ENCODE assay signal across 9 cellular contexts in genomic region chr4:16199132-16199531, GRCh38. TPM values are rescaled to one million over a fixed set of nuclear protein-coding genes. Genes with fewer than 3 reads are reported as not detected.
DNase-seq lines count a peak whose midpoint lies in the region; ATAC-seq, FAIRE-seq and TF ChIP-seq lines count a peak whose summit lies in the region.
"Had no signal": no experiment of that assay in that cellular context is flagged by ENCODE, and none has a peak within 500 bp of the region (broad histone marks: within the 10 kb centered on the region; RNA-seq: fewer than 3 reads in every experiment).

No MANE protein-coding gene starts in this region.

- intact Hi-C loops in Right ventricle myocardium superior (cut with DNase I) (no loop called here), endothelial cell of umbilical vein (cut with micrococcal nuclease) (loop anchor here (1.0 to 10.0 kb wide), 3 partner anchors 116 to 724 kb away; no protein-coding TSS in a partner anchor)

- no peaks in the 10 kb centered on the region for H3K27me3 Mint-ChIP-seq in activated CD8-positive, alpha-beta memory T cell treated with anti-CD3 and anti-CD28 coated beads, Interleukin-2, amount 10 ng/mL, durations not matched to agents 7 days and 5 days
- H3K27me3 Mint-ChIP-seq in glutamatergic neuron (ENCODE audit: unreplicated experiment), result no peaks in the 10 kb centered on the region
- H3K27me3 Mint-ChIP-seq: naive B cell had no signal

- no peak overlapping the region for H3K4me3 Mint-ChIP-seq in activated CD8-positive, alpha-beta memory T cell treated with anti-CD3 and anti-CD28 coated beads, Interleukin-2, amount 10 ng/mL, durations not matched to agents 7 days and 5 days
- H3K4me3 Mint-ChIP-seq in glutamatergic neuron (ENCODE audit: unreplicated experiment), result no peak overlapping the region

- H3K9me3 Mint-ChIP-seq in activated CD8-positive, alpha-beta memory T cell treated with anti-CD3 and anti-CD28 coated beads, Interleukin-2, amount 10 ng/mL, durations not matched to agents 7 days and 5 days (ENCODE audit: low read depth), result no peaks in the 10 kb centered on the region
- no peaks in the 10 kb centered on the region for H3K9me3 Mint-ChIP-seq in glutamatergic neuron (ENCODE audit: unreplicated experiment)
- H3K9me3 Mint-ChIP-seq: naive B cell had no signal

- CTCF ChIA-PET in endothelial cell of umbilical vein (lab: Charles Lee), result interaction anchor here (0.7 to 4.2 kb wide), 26 partner anchors 9 to 1273 kb away, joined by 3 to 33 read pairs (median 5); partner anchors contain the start of gene TAPT1
- CTCF ChIA-PET in activated CD8-positive, alpha-beta memory T cell treated with anti-CD3 and anti-CD28 coated beads, Interleukin-2, amount 10 ng/mL, durations not matched to agents 7 days and 5 days (lab: Charles Lee), result interaction anchor here (0.8 to 1.5 kb wide), 10 partner anchors 9 to 176 kb away, joined by 3 to 5 read pairs (median 3); no protein-coding TSS in a partner anchor

- no peaks in the 10 kb centered on the region for H3K27me3 ChIP-seq in cardiac muscle cell
- H3K27me3 ChIP-seq in endothelial cell of umbilical vein (ENCODE audit: control insufficient read depth in 2 of 2, insufficient read depth in 2 of 2, low read length in 2 of 2), result no peaks in the 10 kb centered on the region
- no peaks in the 10 kb centered on the region for H3K27me3 ChIP-seq in thoracic aorta (replicated peaks; ENCODE audit: insufficient read depth)

- dilution Hi-C loops in endothelial cell of umbilical vein (cut with MboI; ENCODE audit: extremely low pct_ligation_motif_present, low sequenced_read_pairs), result no loop called here

- H3K36me3 Mint-ChIP-seq in activated CD8-positive, alpha-beta memory T cell treated with anti-CD3 and anti-CD28 coated beads, Interleukin-2, amount 10 ng/mL, durations not matched to agents 7 days and 5 days, result peaks cover 2% of the 10 kb centered on the region
- no peaks in the 10 kb centered on the region for H3K36me3 Mint-ChIP-seq in glutamatergic neuron (ENCODE audit: unreplicated experiment)
- H3K36me3 Mint-ChIP-seq: naive B cell had no signal

- H3K4me1 ChIP-seq in cardiac muscle cell (ENCODE audit: low read depth), result peaks cover 28% of the 10 kb centered on the region
- H3K4me1 ChIP-seq in endothelial cell of umbilical vein (ENCODE audit: control insufficient read depth, extremely low read depth, insufficient read depth, low read length), result peaks cover 24% of the 10 kb centered on the region
- H3K4me1 ChIP-seq in thoracic aorta (ENCODE audit: control insufficient read depth in 1 of 2, low read depth in 2 of 2), result peaks cover 9 to 59% of the 10 kb centered on the region in 2 donors

- H3K27ac ChIP-seq in cardiac muscle cell (no peak overlapping the region), endothelial cell of umbilical vein (ENCODE audit: insufficient read depth, low read depth, low read length) (no peak overlapping the region), thoracic aorta (no peak overlapping the region)

- H4K20me1 ChIP-seq in endothelial cell of umbilical vein (replicated peaks; ENCODE audit: control insufficient read depth, extremely low read depth, insufficient read depth, low read length), result no peaks in the 10 kb centered on the region

- FAIRE-seq in endothelial cell of umbilical vein (lab: Jason Lieb, UNC), result no peak

- no peak overlapping the region for H3K4me3 ChIP-seq in cardiac muscle cell
- no peak overlapping the region for H3K4me3 ChIP-seq in endothelial cell of umbilical vein (replicated peaks in 1 of 3; ENCODE audit: insufficient read depth in 1 of 3, low read depth in 1 of 3, low read length in 3 of 3)
- H3K4me3 ChIP-seq in thoracic aorta, result no peak overlapping the region

- no peak overlapping the region for H3K27ac Mint-ChIP-seq in activated CD8-positive, alpha-beta memory T cell treated with anti-CD3 and anti-CD28 coated beads, Interleukin-2, amount 10 ng/mL, durations not matched to agents 7 days and 5 days
- H3K27ac Mint-ChIP-seq in glutamatergic neuron (ENCODE audit: unreplicated experiment), result no peak overlapping the region

- H3K4me2 ChIP-seq in endothelial cell of umbilical vein (ENCODE audit: insufficient read depth, low read length), result no peak overlapping the region

- peaks cover 8% of the 10 kb centered on the region for H3K4me1 Mint-ChIP-seq in activated CD8-positive, alpha-beta memory T cell treated with anti-CD3 and anti-CD28 coated beads, Interleukin-2, amount 10 ng/mL, durations not matched to agents 7 days and 5 days
- H3K4me1 Mint-ChIP-seq in glutamatergic neuron (ENCODE audit: low read depth, unreplicated experiment), result peaks cover 17% of the 10 kb centered on the region

- BruUV-seq in endothelial cell of umbilical vein (replicated peaks; lab: Mats Ljungman, UMichigan), result no TSS peak

- TF ChIP-seq CTCF in cardiac muscle cell (IDR thresholded peaks at IDR 0.05; ENCODE audit: low read depth, low read length) (peak; percentile 45), endothelial cell of umbilical vein (IDR thresholded peaks at IDR 0.05; ENCODE audit: extremely low read depth in 1 of 2, insufficient read depth in 1 of 2, low read depth in 1 of 2, low read length in 2 of 2) (peak; percentile 10 to 12), thoracic aorta (IDR thresholded peaks at IDR 0.05) (peak; percentile 35), glutamatergic neuron (IDR thresholded peaks at IDR 0.05; ENCODE audit: partially characterized antibody, unreplicated experiment) (no peak)

- DNase-seq in cardiac muscle cell (ENCODE audit: low read depth in 1 of 2, low spot score in 1 of 2) (peak; percentile 20 to 55), Right ventricle myocardium superior (no peak), NCI-H748 treated with DMSO at 0.1 percent for 48 hours (lab: John Stamatoyannopoulos, UW) (peak; percentile 11), endothelial cell of umbilical vein (ENCODE audit: low read depth, low spot score) (peak; percentile 51), thoracic aorta (ENCODE audit: low spot score) (no peak), AG08396 (ENCODE audit: low spot score) (no peak), glutamatergic neuron (no peak)
- no peak for DNase-seq in activated CD8-positive, alpha-beta memory T cell treated with anti-CD3 and anti-CD28 coated beads, Interleukin-2, amount 10 ng/mL, durations not matched to agents 7 days and 5 days
- DNase-seq: naive B cell had no signal

- TF ChIP-seq POLR2A in endothelial cell of umbilical vein (IDR thresholded peaks at IDR 0.05; ENCODE audit: low read depth, low read length), result no peak

- no peaks in the 10 kb centered on the region for H3K79me2 ChIP-seq in endothelial cell of umbilical vein (ENCODE audit: control insufficient read depth, insufficient read depth, low read length)

- no peak overlapping the region for H3K9ac ChIP-seq in endothelial cell of umbilical vein (replicated peaks; ENCODE audit: extremely low read depth, insufficient read depth, low read length)

- ATAC-seq in Right ventricle myocardium superior (ENCODE audit: poor library complexity) (no peak), thoracic aorta (ENCODE audit: insufficient number of reproducible peaks, low FRiP score, low read depth) (no peak)
- no peak for ATAC-seq in activated CD8-positive, alpha-beta memory T cell treated with anti-CD3 and anti-CD28 coated beads, Interleukin-2, amount 10 ng/mL, durations not matched to agents 7 days and 5 days

- no peaks in the 10 kb centered on the region for H3K9me3 ChIP-seq in cardiac muscle cell (ENCODE audit: low read depth)
- H3K9me3 ChIP-seq in endothelial cell of umbilical vein (replicated peaks; ENCODE audit: control insufficient read depth, insufficient read depth, low read length), result no peaks in the 10 kb centered on the region
- H3K9me3 ChIP-seq in thoracic aorta, result no peaks in the 10 kb centered on the region

- H3K36me3 ChIP-seq in cardiac muscle cell (no peaks in the 10 kb centered on the region), endothelial cell of umbilical vein (ENCODE audit: control insufficient read depth in 2 of 2, extremely low read depth in 1 of 2, insufficient read depth in 2 of 2, low read length in 2 of 2) (no peaks in the 10 kb centered on the region), thoracic aorta (peaks cover 5% of the 10 kb centered on the region)

- H3K9me1 ChIP-seq in endothelial cell of umbilical vein (replicated peaks; ENCODE audit: control insufficient read depth, extremely low read depth, insufficient read depth, low read length), result no peaks in the 10 kb centered on the region

- no peak overlapping the region for H2AFZ ChIP-seq in endothelial cell of umbilical vein (ENCODE audit: low read depth, low read length)

- POLR2A ChIA-PET in endothelial cell of umbilical vein (lab: Charles Lee), result no interaction called here

TF ChIP-seq in endothelial cell of umbilical vein, 7 proteins besides CTCF, POLR2A, EP300 and RAD21:
- no peak for TF ChIP-seq GATA2 (IDR thresholded peaks at IDR 0.05; ENCODE audit: insufficient read depth, insufficient read length, low read depth, low read length)
- TF ChIP-seq POLR2AphosphoS5 (IDR thresholded peaks at IDR 0.05; ENCODE audit: insufficient read depth, low read depth, low read length), result no peak

RNA-seq across cellular contexts. Expression of gene TAPT1, which starts 27.1 kb away (rescaled TPM):
- total RNA-seq in cardiac muscle cell (7.5 and 9.8 TPM in 2 replicates), Right ventricle myocardium superior (39.5 TPM), endothelial cell of umbilical vein (17.5 and 19.9 TPM in 2 replicates), thoracic aorta (10 to 100 TPM; 34.4 to 36.0 TPM), glutamatergic neuron (ENCODE audit: unreplicated experiment) (28.9 TPM)
- polyA plus RNA-seq in cardiac muscle cell (16.9 and 25.7 TPM in 2 replicates), endothelial cell of umbilical vein (6.9 and 7.4 TPM in 2 replicates)
- polyA plus RNA-seq in endothelial cell of umbilical vein (2011; cell fraction: cytosol; rRNA removed), result 6.3 and 7.6 TPM in 2 replicates
- polyA plus RNA-seq in endothelial cell of umbilical vein (2011; cell fraction: nucleus; rRNA removed), result 25.5 and 25.8 TPM in 2 replicates
- polyA plus RNA-seq in endothelial cell of umbilical vein (2012), result 8.6 and 10.2 TPM in 2 replicates
- polyA minus RNA-seq in endothelial cell of umbilical vein, result 18.7 and 22.5 TPM in 2 replicates
- 8.2 TPM for polyA minus RNA-seq in endothelial cell of umbilical vein (2011; cell fraction: cytosol; rRNA and poly(A)+ RNA removed)
- 38.3 and 47.6 TPM in 2 replicates for polyA minus RNA-seq in endothelial cell of umbilical vein (2011; cell fraction: nucleus; rRNA and poly(A)+ RNA removed)
- 10 to 100 TPM; 34.4 to 37.5 TPM for total RNA-seq in activated CD8-positive, alpha-beta memory T cell treated with anti-CD3 and anti-CD28 coated beads, Interleukin-2, amount 10 ng/mL, durations not matched to agents 7 days and 5 days

Comparison
In these comparisons a context has a peak if more than half of its experiments do, and no peak if none do; other contexts are left out.
1. DNase-seq: peak in cardiac muscle cell (2 of 2), NCI-H748 treated with DMSO at 0.1 percent for 48 hours (single experiment) and endothelial cell of umbilical vein (single experiment); none in Right ventricle myocardium superior (single experiment), thoracic aorta (single experiment), activated CD8-positive, alpha-beta memory T cell treated with anti-CD3 and anti-CD28 coated beads, Interleukin-2, amount 10 ng/mL, durations not matched to agents 7 days and 5 days (single experiment), AG08396 (single experiment) and glutamatergic neuron (single experiment).